8 cellular contexts compared by ENCODE assay signal in the genomic region with DNA sequence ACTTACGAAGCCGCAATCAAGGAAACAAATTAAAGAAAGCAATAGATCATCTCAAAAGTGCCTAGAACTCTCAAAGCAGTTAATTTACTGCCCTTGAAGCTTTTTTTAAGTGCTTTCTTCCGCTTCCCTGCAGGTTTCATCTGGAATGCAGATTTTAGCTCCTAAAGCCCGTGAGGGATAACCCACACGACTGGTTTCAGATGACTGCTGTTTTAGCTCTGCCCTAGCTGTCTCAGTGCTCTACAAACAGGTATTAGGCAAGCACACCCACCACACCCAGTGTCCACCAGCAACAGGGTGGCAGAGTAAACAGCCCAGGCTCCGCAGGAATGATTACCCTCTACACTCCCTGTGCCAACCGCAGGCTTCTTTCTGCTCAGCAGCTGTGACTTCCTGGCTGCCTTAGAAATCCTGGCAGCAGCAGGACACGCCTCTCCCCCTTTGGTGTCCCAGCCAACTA.
A peak's percentile ranks its signal among the peaks of the same experiment; 100 is the strongest.
DNase-seq lines count a peak whose midpoint lies in the region; ATAC-seq and TF ChIP-seq lines count a peak whose summit lies in the region.

No MANE protein-coding gene starts in this region.

- no peaks in the 10 kb centered on the region for H3K36me3 ChIP-seq in naive thymus-derived CD4-positive, alpha-beta T cell (ENCODE audit: control insufficient read depth in 2 of 3, insufficient read depth in 3 of 3, low read length in 3 of 3)

- no peaks in the 10 kb centered on the region for H3K9me3 ChIP-seq in naive thymus-derived CD4-positive, alpha-beta T cell (ENCODE audit: control insufficient read depth in 2 of 3, low read length in 3 of 3)

- no TSS peak for BruUV-seq in Calu3 (replicated peaks; lab: Mats Ljungman, UMichigan)

- DNase-seq in Calu3 = peak; percentile 71
- DNase-seq in NCI-H2029 treated with DMSO at 0.1 percent for 48 hours (lab: John Stamatoyannopoulos, UW) = peak; percentile 79
- DNase-seq in naive thymus-derived CD4-positive, alpha-beta T cell = peak in 1 of 9 donors; percentile 32
- no peak for DNase-seq in omental fat pad (ENCODE audit: low spot score)
- no peak for DNase-seq in cerebellar cortex (ENCODE audit: low spot score)
- DNase-seq in activated CD4-positive, alpha-beta T cell treated with anti-CD3 and anti-CD28 coated beads, Interleukin-2, amount 10 ng/mL, durations not matched to agents 24 days and 14 days = no peak

- no peaks in the 10 kb centered on the region for H3K27me3 ChIP-seq in naive thymus-derived CD4-positive, alpha-beta T cell (ENCODE audit: control insufficient read depth in 2 of 2, insufficient read depth in 2 of 2, low read length in 2 of 2)

- peaks cover 0 to 15% of the 10 kb centered on the region in 2 donors for H3K4me1 ChIP-seq in naive thymus-derived CD4-positive, alpha-beta T cell (ENCODE audit: control insufficient read depth in 2 of 2, insufficient read depth in 2 of 2, low read length in 2 of 2)

- H3K36me3 Mint-ChIP-seq in Calu3 (ENCODE audit: insufficient read depth, unreplicated experiment) = peaks cover 15% of the 10 kb centered on the region
- H3K36me3 Mint-ChIP-seq in dendritic cell treated with granulocyte-macrophage colony-stimulating factor and Interleukin-4, amounts not matched to agents 40 ng/mL and 50 ng/mL, for 4 days (ENCODE audit: low read depth) = peaks cover under 1% of the 10 kb centered on the region
- peaks cover 0 to 13% (median 5%) of the 10 kb centered on the region in 5 donors for H3K36me3 Mint-ChIP-seq in naive thymus-derived CD4-positive, alpha-beta T cell
- no peaks in the 10 kb centered on the region for H3K36me3 Mint-ChIP-seq in activated CD4-positive, alpha-beta T cell treated with anti-CD3 and anti-CD28 coated beads, Interleukin-2, amount 10 ng/mL, durations not matched to agents 24 days and 14 days (ENCODE audit: low read depth)

- peaks cover 27% of the 10 kb centered on the region for H3K4me1 Mint-ChIP-seq in Calu3 (ENCODE audit: low read depth, unreplicated experiment)
- peaks cover 45% of the 10 kb centered on the region for H3K4me1 Mint-ChIP-seq in dendritic cell treated with granulocyte-macrophage colony-stimulating factor and Interleukin-4, amounts not matched to agents 40 ng/mL and 50 ng/mL, for 4 days (ENCODE audit: low read depth)
- peaks cover 11 to 32% (median 22%) of the 10 kb centered on the region in 7 donors for H3K4me1 Mint-ChIP-seq in naive thymus-derived CD4-positive, alpha-beta T cell
- H3K4me1 Mint-ChIP-seq in activated CD4-positive, alpha-beta T cell treated with anti-CD3 and anti-CD28 coated beads, Interleukin-2, amount 10 ng/mL, durations not matched to agents 24 days and 14 days = peaks cover 4% of the 10 kb centered on the region

- H3K27ac ChIP-seq in naive thymus-derived CD4-positive, alpha-beta T cell (ENCODE audit: low read depth, low read length) = no peak overlapping the region

- ATAC-seq in naive thymus-derived CD4-positive, alpha-beta T cell = peak; percentile 46
- ATAC-seq in omental fat pad (ENCODE audit: low FRiP score) (no peak), HG03432 (IDR thresholded peaks at IDR 0.05; ENCODE audit: unreplicated experiment) (no peak)

- H3K27ac Mint-ChIP-seq in Calu3 (ENCODE audit: unreplicated experiment) = peak overlapping the region; percentile 96
- peak overlapping the region; percentile 94 for H3K27ac Mint-ChIP-seq in dendritic cell treated with granulocyte-macrophage colony-stimulating factor and Interleukin-4, amounts not matched to agents 40 ng/mL and 50 ng/mL, for 4 days
- peak overlapping the region in 5 of 9 donors; percentile 4 to 77 (median 49) for H3K27ac Mint-ChIP-seq in naive thymus-derived CD4-positive, alpha-beta T cell
- H3K27ac Mint-ChIP-seq in activated CD4-positive, alpha-beta T cell treated with anti-CD3 and anti-CD28 coated beads, Interleukin-2, amount 10 ng/mL, durations not matched to agents 24 days and 14 days = no peak overlapping the region

- POLR2A ChIA-PET in naive thymus-derived CD4-positive, alpha-beta T cell (lab: Charles Lee) = no interaction called here

- H3K27me3 Mint-ChIP-seq in Calu3 (ENCODE audit: unreplicated experiment) = no peaks in the 10 kb centered on the region
- H3K27me3 Mint-ChIP-seq in dendritic cell treated with granulocyte-macrophage colony-stimulating factor and Interleukin-4, amounts not matched to agents 40 ng/mL and 50 ng/mL, for 4 days = peaks cover 13% of the 10 kb centered on the region
- H3K27me3 Mint-ChIP-seq in naive thymus-derived CD4-positive, alpha-beta T cell = peaks cover 0 to 30% (median 12%) of the 10 kb centered on the region in 5 donors
- peaks cover 14% of the 10 kb centered on the region for H3K27me3 Mint-ChIP-seq in activated CD4-positive, alpha-beta T cell treated with anti-CD3 and anti-CD28 coated beads, Interleukin-2, amount 10 ng/mL, durations not matched to agents 24 days and 14 days

- no peaks in the 10 kb centered on the region for H3K9me3 Mint-ChIP-seq in Calu3 (ENCODE audit: low read depth, unreplicated experiment)
- H3K9me3 Mint-ChIP-seq in dendritic cell treated with granulocyte-macrophage colony-stimulating factor and Interleukin-4, amounts not matched to agents 40 ng/mL and 50 ng/mL, for 4 days = no peaks in the 10 kb centered on the region
- H3K9me3 Mint-ChIP-seq in naive thymus-derived CD4-positive, alpha-beta T cell = no peaks in the 10 kb centered on the region
- no peaks in the 10 kb centered on the region for H3K9me3 Mint-ChIP-seq in activated CD4-positive, alpha-beta T cell treated with anti-CD3 and anti-CD28 coated beads, Interleukin-2, amount 10 ng/mL, durations not matched to agents 24 days and 14 days

- CTCF ChIA-PET in Calu3 (lab: Charles Lee) = no interaction called here
- CTCF ChIA-PET in naive thymus-derived CD4-positive, alpha-beta T cell (lab: Charles Lee) = no interaction called here

- no peak overlapping the region for H3K4me3 ChIP-seq in naive thymus-derived CD4-positive, alpha-beta T cell (ENCODE audit: low read length)

- TF ChIP-seq CTCF in Calu3 (IDR thresholded peaks at IDR 0.05; ENCODE audit: unreplicated experiment) (no peak), omental fat pad (IDR thresholded peaks at IDR 0.05) (no peak)

- intact Hi-C loops in Calu3 (cut with micrococcal nuclease; ENCODE audit: unreplicated experiment) = no loop called here
- intact Hi-C loops in dendritic cell treated with granulocyte-macrophage colony-stimulating factor and Interleukin-4, amounts not matched to agents 40 ng/mL and 50 ng/mL, for 4 days (cut with micrococcal nuclease) = no loop called here
- intact Hi-C loops in naive thymus-derived CD4-positive, alpha-beta T cell (cut with micrococcal nuclease) = no loop called here
- intact Hi-C loops in activated CD4-positive, alpha-beta T cell treated with anti-CD3 and anti-CD28 coated beads, Interleukin-2, amount 10 ng/mL, durations not matched to agents 24 days and 14 days (cut with micrococcal nuclease) = no loop called here

- H3K4me3 Mint-ChIP-seq in Calu3 (ENCODE audit: low read depth, unreplicated experiment) = peak overlapping the region; percentile 86
- peak overlapping the region; percentile 81 for H3K4me3 Mint-ChIP-seq in dendritic cell treated with granulocyte-macrophage colony-stimulating factor and Interleukin-4, amounts not matched to agents 40 ng/mL and 50 ng/mL, for 4 days
- H3K4me3 Mint-ChIP-seq in naive thymus-derived CD4-positive, alpha-beta T cell = peak overlapping the region in 7 of 10 donors; percentile 59 to 89 (median 76)
- H3K4me3 Mint-ChIP-seq in activated CD4-positive, alpha-beta T cell treated with anti-CD3 and anti-CD28 coated beads, Interleukin-2, amount 10 ng/mL, durations not matched to agents 24 days and 14 days = no peak overlapping the region

Comparison
In these comparisons a context has a peak if more than half of its experiments do, and no peak if none do; other contexts are left out.
1. DNase-seq: peak in Calu3 (single experiment) and NCI-H2029 treated with DMSO at 0.1 percent for 48 hours (single experiment); none in omental fat pad (single experiment), cerebellar cortex (single experiment) and activated CD4-positive, alpha-beta T cell treated with anti-CD3 and anti-CD28 coated beads, Interleukin-2, amount 10 ng/mL, durations not matched to agents 24 days and 14 days (single experiment).